Comparison of ENCODE assay signal across 13 cellular contexts in the genomic region with DNA sequence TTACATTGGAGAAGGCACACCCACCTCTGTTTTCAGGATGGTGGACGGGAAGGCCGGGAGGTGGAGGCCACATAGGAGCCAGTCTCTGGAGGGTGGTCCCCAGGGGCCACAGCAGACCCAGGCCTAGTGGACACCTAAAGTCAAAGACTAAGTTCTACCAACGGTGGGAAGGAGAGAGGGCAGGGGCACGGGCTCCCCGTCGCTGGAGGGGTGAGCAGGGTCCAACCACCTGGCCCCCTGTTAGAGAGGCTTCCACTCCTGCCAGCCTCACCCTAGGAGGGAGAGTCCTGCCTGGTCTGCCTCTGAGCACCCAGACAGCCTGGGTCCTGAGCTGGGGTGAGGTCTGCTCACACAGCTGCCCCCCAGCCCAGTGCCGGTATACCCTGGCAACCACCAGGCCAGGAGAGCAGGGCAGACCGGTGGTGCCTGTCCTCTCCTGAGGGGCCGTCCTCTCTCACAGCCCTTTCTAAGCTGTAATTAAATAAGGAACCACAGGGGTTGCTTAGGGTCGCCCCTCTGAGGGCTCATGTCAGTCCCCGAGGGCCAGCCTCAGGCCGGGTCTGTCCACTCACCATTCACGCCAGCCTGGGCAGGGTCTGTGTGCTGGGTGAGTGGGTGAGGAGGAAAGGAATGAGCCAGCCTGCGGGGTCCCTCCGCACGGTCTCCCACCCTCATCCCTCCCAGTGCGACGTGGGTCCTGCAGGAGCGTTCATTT. TPM values are rescaled to one million over a fixed set of nuclear protein-coding genes. Genes with fewer than 3 reads are reported as not detected.
DNase-seq lines count a peak whose midpoint lies in the region; ATAC-seq, FAIRE-seq and TF ChIP-seq lines count a peak whose summit lies in the region.
"Had no signal": no experiment of that assay in that cellular context is flagged by ENCODE, and none has a peak within 500 bp of the region (broad histone marks: within the 10 kb centered on the region; RNA-seq: fewer than 3 reads in every experiment).

No MANE protein-coding gene starts in this region.

- TF ChIP-seq RAD21 in HCT116 (IDR thresholded peaks at IDR 0.05; ENCODE audit: low read depth) (no peak), K562 (CRISPR knock-in tag; conservative IDR thresholded peaks at IDR 0.05 in 1 of 2, IDR thresholded peaks at IDR 0.05 in 1 of 2) (no peak)

- H3K9ac ChIP-seq in HCT116 (ENCODE audit: low read length) = no peak overlapping the region
- peak overlapping the region in 1 of 2 experiments; percentile 91; a peak in 2 of 4 replicates for H3K9ac ChIP-seq in K562 (ENCODE audit: insufficient read depth in 1 of 2, low read depth in 2 of 2, low read length in 2 of 2)
- peak overlapping the region; percentile 53 for H3K9ac ChIP-seq in mucosa of stomach (ENCODE audit: low read length)
- no peak overlapping the region for H3K9ac ChIP-seq in H9 (ENCODE audit: extremely low read depth, insufficient read length, low read length)

- H3K9me1 ChIP-seq in K562 (ENCODE audit: control insufficient read depth, insufficient read depth, low read length) = no peaks in the 10 kb centered on the region

- 91% methylated on average over 7 of the region's 19 CpGs for WGBS in K562 (ENCODE audit: insufficient coverage, low coverage, missing lambda C conversion rate)
- no CpG with 5 or more reads among the region's 19 CpGs for WGBS in H9 (ENCODE audit: extremely low coverage, insufficient read length, low lambda C conversion rate)

- no peak overlapping the region for H2BK5ac ChIP-seq in H9 (ENCODE audit: insufficient read length, low read length)

- H3K36me3 Mint-ChIP-seq in H9 (ENCODE audit: insufficient read depth in 1 of 3, low read depth in 3 of 3) = peaks cover 4 to 10% (median 9%) of the 10 kb centered on the region in 3 experiments; a peak in 6 of 7 replicates
- H3K36me3 Mint-ChIP-seq in stimulated activated naive B cell treated with anti-CD40 and anti-IgM and Interleukin-4, amounts not matched to agents 10 μg/mL and 1 μg/mL and 100 μg/mL, for 72 hours = peaks cover 8% of the 10 kb centered on the region in 2 donors

- no peak for FAIRE-seq in K562 (lab: Jason Lieb, UNC)

- intact Hi-C loops in HCT116 (cut with micrococcal nuclease) (no loop called here), K562 (cut with micrococcal nuclease) (no loop called here)

- H3K4me3 ChIP-seq in AG04449 (ENCODE audit: low read depth, low read length) (peak overlapping the region; percentile 88), HCT116 (replicated peaks in 1 of 2; ENCODE audit: low read depth in 1 of 2, low read length in 2 of 2) (peak overlapping the region in 1 of 2 experiments; percentile 72; a peak in 1 of 4 replicates), K562 (no peak overlapping the region), mucosa of stomach (ENCODE audit: low read length) (no peak overlapping the region)

- H2BK120ac ChIP-seq in H9 (ENCODE audit: low read depth, low read length, poor library complexity, severe bottlenecking) = no peak overlapping the region

- CTCF ChIA-PET in AG04449 (lab: Yijun Ruan, JAX) = interaction anchor here (2.4 kb wide), 1 partner anchor 17 kb away, joined by 18 read pairs; no protein-coding TSS in a partner anchor
- CTCF ChIA-PET in HCT116 (lab: Charles Lee) = no interaction called here
- CTCF ChIA-PET in K562 (lab: Yijun Ruan, JAX; ENCODE audit: low intra/inter-chr PET ratio) = no interaction called here

- H2AFZ ChIP-seq in HCT116 (ENCODE audit: low read depth, low read length, poor library complexity, severe bottlenecking) (no peak overlapping the region), K562 (ENCODE audit: low read depth, low read length) (no peak overlapping the region), H9 (ENCODE audit: low read length) (no peak overlapping the region)

- TF ChIP-seq EP300 in K562 (IDR thresholded peaks at IDR 0.05; ENCODE audit: low read length) = no peak

- H3K27ac ChIP-seq in HCT116 (ENCODE audit: low read depth, low read length) (peak overlapping the region; percentile 98; the same call in 1 of the 2 replicates), K562 (ENCODE audit: extremely low read depth, low read depth, low read length) (no peak overlapping the region), H9 (ENCODE audit: insufficient read length, low read depth, low read length) (no peak overlapping the region)
- H3K27ac ChIP-seq: HL-60 had no signal

- H3K4ac ChIP-seq in H9 (ENCODE audit: low read depth, low read length) = no peak overlapping the region

- no peaks in the 10 kb centered on the region for H3K9me3 Mint-ChIP-seq in H9
- no peaks in the 10 kb centered on the region for H3K9me3 Mint-ChIP-seq in stimulated activated naive B cell treated with anti-CD40 and anti-IgM and Interleukin-4, amounts not matched to agents 10 μg/mL and 1 μg/mL and 100 μg/mL, for 72 hours

- H2BK12ac ChIP-seq in H9 (ENCODE audit: insufficient read length, low read depth, low read length) = no peak overlapping the region

- no peaks in the 10 kb centered on the region for H3K9me2 ChIP-seq in HCT116 (ENCODE audit: insufficient read depth)

- no peak overlapping the region for H3T11ph ChIP-seq in H9 (ENCODE audit: low read length)

- no peak overlapping the region for H3K27ac Mint-ChIP-seq in H9
- no peak overlapping the region for H3K27ac Mint-ChIP-seq in stimulated activated naive B cell treated with anti-CD40 and anti-IgM and Interleukin-4, amounts not matched to agents 10 μg/mL and 1 μg/mL and 100 μg/mL, for 72 hours

- H2BK20ac ChIP-seq in H9 (ENCODE audit: low read depth, low read length, poor library complexity, severe bottlenecking) = no peak overlapping the region

- BruUV-seq in HCT116 (replicated peaks; lab: Mats Ljungman, UMichigan) = no TSS peak
- BruUV-seq in K562 (replicated peaks; lab: Mats Ljungman, UMichigan) = no TSS peak

- peaks cover 35 to 51% of the 10 kb centered on the region in 2 experiments for H3K4me1 ChIP-seq in HCT116 (ENCODE audit: control insufficient read depth in 1 of 2, insufficient read depth in 2 of 2, low read length in 2 of 2)
- peaks cover 5 to 95% of the 10 kb centered on the region in 2 experiments; a peak in 4 of 5 replicates for H3K4me1 ChIP-seq in K562 (replicated peaks in 1 of 2; ENCODE audit: control insufficient read depth in 2 of 2, insufficient read depth in 2 of 2, low read length in 2 of 2)
- peaks cover 88% of the 10 kb centered on the region for H3K4me1 ChIP-seq in mucosa of stomach (ENCODE audit: control insufficient read depth, insufficient read depth, low read length)
- peaks cover 3% of the 10 kb centered on the region; the same call in 1 of the 2 replicates for H3K4me1 ChIP-seq in H9 (ENCODE audit: insufficient read depth, low read length)

- H3K4me3 Mint-ChIP-seq in H9 = peak overlapping the region in 1 of 2 experiments; percentile 64; a peak in 1 of 5 replicates
- H3K4me3 Mint-ChIP-seq in stimulated activated naive B cell treated with anti-CD40 and anti-IgM and Interleukin-4, amounts not matched to agents 10 μg/mL and 1 μg/mL and 100 μg/mL, for 72 hours = peak overlapping the region in 1 of 2 donors; percentile 84

- no peak for TF ChIP-seq CTCF in AG04449 (IDR thresholded peaks at IDR 0.05; ENCODE audit: insufficient read depth, low read length, missing control alignments)
- no peak for TF ChIP-seq CTCF in HCT116 (IDR thresholded peaks at IDR 0.05 in 2 of 3, conservative IDR thresholded peaks at IDR 0.05 in 1 of 3; ENCODE audit: borderline replicate concordance in 1 of 3, insufficient read depth in 1 of 3, low read depth in 2 of 3, low read length in 2 of 3)
- TF ChIP-seq CTCF in K562 (IDR thresholded peaks at IDR 0.05 in 2 of 3, conservative IDR thresholded peaks at IDR 0.05 in 1 of 3; ENCODE audit: insufficient read depth in 2 of 3, low read depth in 1 of 3, low read length in 3 of 3) = no peak
- TF ChIP-seq CTCF in H9 (conservative IDR thresholded peaks at IDR 0.05) = no peak

- no peak overlapping the region for H4K8ac ChIP-seq in H9 (replicated peaks; ENCODE audit: insufficient read length, low read depth, low read length)

- TF ChIP-seq POLR2A in HCT116 (IDR thresholded peaks at IDR 0.05; ENCODE audit: borderline replicate concordance, extremely low read depth, insufficient read depth, insufficient read length) = no peak
- TF ChIP-seq POLR2A in K562 (conservative IDR thresholded peaks at IDR 0.05) = no peak

- no peak overlapping the region for H2AK5ac ChIP-seq in H9 (ENCODE audit: insufficient read length, low read length)

- H3K27me3 Mint-ChIP-seq in H9 (ENCODE audit: low read depth) = no peaks in the 10 kb centered on the region; the same call in 1 of the 2 replicates
- no peaks in the 10 kb centered on the region for H3K27me3 Mint-ChIP-seq in stimulated activated naive B cell treated with anti-CD40 and anti-IgM and Interleukin-4, amounts not matched to agents 10 μg/mL and 1 μg/mL and 100 μg/mL, for 72 hours

- H3K4me2 ChIP-seq in HCT116 (ENCODE audit: low read length) = no peak overlapping the region; the same call in 1 of the 2 replicates
- H3K4me2 ChIP-seq in K562 (ENCODE audit: insufficient read depth, low read length) = no peak overlapping the region
- no peak overlapping the region for H3K4me2 ChIP-seq in H9 (ENCODE audit: insufficient read depth, insufficient read length, low read length)

- DNase-seq in AG04449 (ENCODE audit: low read depth, low spot score) = no peak
- no peak for DNase-seq in HCT116 (ENCODE audit: low read depth, low spot score)
- no peak for DNase-seq in K562 (ENCODE audit: extremely low read depth in 1 of 4, low spot score in 3 of 4)
- DNase-seq in H9 = no peak
- no peak for DNase-seq in stimulated activated naive B cell treated with anti-CD40 and anti-IgM and Interleukin-4, amounts not matched to agents 10 μg/mL and 1 μg/mL and 100 μg/mL, for 72 hours
- DNase-seq in activated CD4-positive, alpha-beta T cell treated with anti-CD3 and anti-CD28 coated beads for 4 hours = no peak
- DNase-seq in NCI-H345 treated with DMSO at 0.1 percent for 48 hours (lab: John Stamatoyannopoulos, UW; ENCODE audit: unreplicated experiment) = no peak
- DNase-seq: cortex of kidney, DMS53, OCI-M1, posterior cingulate gyrus had no signal

- no peak overlapping the region for H3K56ac ChIP-seq in H9 (ENCODE audit: insufficient read length, low read depth, low read length)

- H3K79me2 ChIP-seq in HCT116 (ENCODE audit: insufficient read depth, low read length) (peaks cover 72% of the 10 kb centered on the region), K562 (ENCODE audit: control insufficient read depth, insufficient read depth, low read length) (peaks cover 31% of the 10 kb centered on the region), H9 (ENCODE audit: insufficient read depth, low read length) (peaks cover 4% of the 10 kb centered on the region; the same call in 1 of the 2 replicates)

- in situ Hi-C loops in K562 (cut with MboI) = no loop called here

- no peaks in the 10 kb centered on the region for H4K20me1 ChIP-seq in HCT116 (ENCODE audit: insufficient read depth)
- H4K20me1 ChIP-seq in K562 (replicated peaks; ENCODE audit: control insufficient read depth, insufficient read depth, low read length) = no peaks in the 10 kb centered on the region; the same call in 1 of the 2 replicates
- no peaks in the 10 kb centered on the region for H4K20me1 ChIP-seq in H9 (ENCODE audit: control insufficient read depth, insufficient read depth, insufficient read length)

- H3K14ac ChIP-seq in H9 (ENCODE audit: insufficient read depth, low read length) = no peak overlapping the region

- H3K18ac ChIP-seq in H9 (ENCODE audit: insufficient read length, low read depth, low read length) = no peak overlapping the region

- H3K23me2 ChIP-seq in H9 (ENCODE audit: insufficient read length, low read depth, low read length, poor library complexity, severe bottlenecking) = peaks cover 6% of the 10 kb centered on the region

- no peaks in the 10 kb centered on the region for H3K9me3 ChIP-seq in HCT116 (ENCODE audit: control insufficient read depth in 1 of 2, insufficient read depth in 1 of 2, low read depth in 1 of 2, low read length in 2 of 2)
- H3K9me3 ChIP-seq in K562 (replicated peaks; ENCODE audit: control insufficient read depth, insufficient read depth, low read depth, low read length) = no peaks in the 10 kb centered on the region
- no peaks in the 10 kb centered on the region for H3K9me3 ChIP-seq in mucosa of stomach (ENCODE audit: control insufficient read depth, low read length)
- no peaks in the 10 kb centered on the region for H3K9me3 ChIP-seq in H9 (ENCODE audit: control insufficient read depth, low read depth, low read length)

- H3K27me3 ChIP-seq in HCT116 (ENCODE audit: insufficient read depth, low read length) = no peaks in the 10 kb centered on the region
- H3K27me3 ChIP-seq in K562 (ENCODE audit: control insufficient read depth in 2 of 2, insufficient read depth in 2 of 2, low read length in 2 of 2) = no peaks in the 10 kb centered on the region
- no peaks in the 10 kb centered on the region for H3K27me3 ChIP-seq in mucosa of stomach (ENCODE audit: control insufficient read depth, insufficient read depth, low read length)
- H3K27me3 ChIP-seq in H9 (ENCODE audit: insufficient read depth, low read length) = no peaks in the 10 kb centered on the region

- ATAC-seq in HCT116 (no peak), K562 (no peak)
- no peak for ATAC-seq in stimulated activated naive B cell treated with anti-CD40 and anti-IgM and Interleukin-4, amounts not matched to agents 10 μg/mL and 1 μg/mL and 100 μg/mL, for 72 hours (replicated peaks)

- H3K4me1 Mint-ChIP-seq in H9 = peaks cover 24 to 41% of the 10 kb centered on the region in 2 experiments
- peaks cover 41 to 82% of the 10 kb centered on the region in 2 donors for H3K4me1 Mint-ChIP-seq in stimulated activated naive B cell treated with anti-CD40 and anti-IgM and Interleukin-4, amounts not matched to agents 10 μg/mL and 1 μg/mL and 100 μg/mL, for 72 hours

- H2BK15ac ChIP-seq in H9 (ENCODE audit: low read depth, low read length) = no peak overlapping the region

- POLR2A ChIA-PET in AG04449 (lab: Yijun Ruan, JAX) = no interaction called here
- POLR2A ChIA-PET in HCT116 (lab: Charles Lee) = interaction anchor here (0.9 kb wide), 1 partner anchor 11 kb away, joined by 4 read pairs; no protein-coding TSS in a partner anchor
- POLR2A ChIA-PET in K562 (lab: Yijun Ruan, JAX) = interaction anchor here (0.6 kb wide), 1 partner anchor 136 kb away, joined by 3 read pairs; no protein-coding TSS in a partner anchor

- RAD21 ChIA-PET in HCT116 (lab: Charles Lee; ENCODE audit: low non-redundant PET in 1 of 2, low total read pairs in 2 of 2, uncharacterized antibody in 2 of 2, unreplicated experiment in 2 of 2) = no interaction called here

- H4K5ac ChIP-seq in H9 (ENCODE audit: insufficient read length, low read depth, low read length) = no peak overlapping the region

- H4K91ac ChIP-seq in H9 (ENCODE audit: insufficient read length, low read depth, low read length) = no peak overlapping the region

- peaks cover 5% of the 10 kb centered on the region for H3K79me1 ChIP-seq in H9 (ENCODE audit: insufficient read depth, low read depth, low read length, poor library complexity, severe bottlenecking)

- H3K23ac ChIP-seq in H9 (ENCODE audit: insufficient read length, low read depth, low read length) = no peak overlapping the region

- H3K36me3 ChIP-seq in HCT116 (ENCODE audit: control insufficient read depth in 1 of 2, insufficient read depth in 2 of 2, low read length in 2 of 2) (peaks cover 6 to 24% of the 10 kb centered on the region in 2 experiments; a peak in 3 of 4 replicates), K562 (ENCODE audit: control insufficient read depth, insufficient read depth, low read length) (peaks cover 33% of the 10 kb centered on the region; the same call in 2 of the 3 replicates), mucosa of stomach (ENCODE audit: control insufficient read depth, insufficient read depth, low read length) (no peaks in the 10 kb centered on the region)

RNA-seq across cellular contexts. Expression of gene INF2, which starts 2.3 kb away (rescaled TPM):
- total RNA-seq in HCT116 (2021; ENCODE audit: unreplicated experiment) = 95.8 TPM
- 43.9 and 46.6 TPM in 2 replicates for polyA plus RNA-seq in HCT116 (2012)
- 30.6 and 91.0 TPM in 2 replicates for total RNA-seq in K562 (2011; cell fraction: chromatin; rRNA removed; ENCODE audit: low replicate concordance)
- total RNA-seq in K562 (2011; cell fraction: nucleolus; rRNA removed) = 44.5 and 47.5 TPM in 2 replicates
- total RNA-seq in K562 (2011; cell fraction: nucleoplasm; rRNA removed) = 33.6 and 37.9 TPM in 2 replicates
- 24.9 and 28.8 TPM in 2 replicates for total RNA-seq in K562 (2014; rRNA removed)
- 2.8 and 4.4 TPM in 2 replicates for total RNA-seq in K562 (2014; rRNA removed; fragmentation: Illumina TruSeq; extraction: Trizol)
- total RNA-seq in K562 (2015; rRNA removed; fragmentation: Illumina TruSeq; extraction: Trizol) = 7.8 and 8.7 TPM in 2 replicates
- total RNA-seq in K562 (2021) = 30.7 and 31.3 TPM in 2 replicates
- 8.3 and 13.8 TPM in 2 replicates for polyA plus RNA-seq in K562 (2011; rRNA removed)
- polyA plus RNA-seq in K562 (2011; cell fraction: cytosol; rRNA removed) = 13.6 and 29.1 TPM in 2 replicates
- 35.1 and 63.6 TPM in 2 replicates for polyA plus RNA-seq in K562 (2011; cell fraction: nucleus; rRNA removed)
- 15.0 and 19.9 TPM in 2 replicates for polyA plus RNA-seq in K562 (2012)
- polyA plus RNA-seq in K562 (2014; fragmentation: Illumina TruSeq; extraction: Trizol) = 7.2 and 12.4 TPM in 2 replicates
- polyA plus RNA-seq in K562 (2014; fragmentation: Nextera tagmentation; extraction: Ambion mirVana) = 1 to 10 TPM in 1 of 2 experiments, under 1 TPM in 1; 0.56 to 1.4 TPM
- polyA plus RNA-seq in K562 (2014; rRNA removed) = 26.2 and 28.2 TPM in 2 replicates
- 3.5 and 6.1 TPM in 2 replicates for polyA minus RNA-seq in K562 (2011; rRNA and poly(A)+ RNA removed)
- 8.0 and 13.7 TPM in 2 replicates for polyA minus RNA-seq in K562 (2011; cell fraction: cytosol; rRNA and poly(A)+ RNA removed)
- 9.4 and 12.0 TPM in 2 replicates for polyA minus RNA-seq in K562 (2011; cell fraction: nucleus; rRNA and poly(A)+ RNA removed)
- 58.3 and 59.1 TPM in 2 replicates for total RNA-seq in H9 (2021)

RNA-seq across cellular contexts. Expression of gene ADSS1, which starts 32.3 kb away (rescaled TPM):
- total RNA-seq in HCT116 (2021; ENCODE audit: unreplicated experiment) = 9.9 TPM
- polyA plus RNA-seq in HCT116 (2012) = 12.5 and 15.4 TPM in 2 replicates
- total RNA-seq in K562 (2011; cell fraction: chromatin; rRNA removed; ENCODE audit: low replicate concordance) = 17.1 and 35.0 TPM in 2 replicates
- total RNA-seq in K562 (2011; cell fraction: nucleolus; rRNA removed) = 12.5 and 17.5 TPM in 2 replicates
- 16.8 and 20.0 TPM in 2 replicates for total RNA-seq in K562 (2011; cell fraction: nucleoplasm; rRNA removed)
- total RNA-seq in K562 (2014; rRNA removed) = 4.4 and 5.9 TPM in 2 replicates
- 2.0 and 2.2 TPM in 2 replicates for total RNA-seq in K562 (2014; rRNA removed; fragmentation: Illumina TruSeq; extraction: Trizol)
- total RNA-seq in K562 (2015; rRNA removed; fragmentation: Illumina TruSeq; extraction: Trizol) = 3.5 and 3.6 TPM in 2 replicates
- 4.2 and 4.9 TPM in 2 replicates for total RNA-seq in K562 (2021)
- polyA plus RNA-seq in K562 (2011; rRNA removed) = 4.2 and 5.2 TPM in 2 replicates
- polyA plus RNA-seq in K562 (2011; cell fraction: cytosol; rRNA removed) = 2.7 and 4.0 TPM in 2 replicates
- 39.1 and 54.9 TPM in 2 replicates for polyA plus RNA-seq in K562 (2011; cell fraction: nucleus; rRNA removed)
- 6.0 and 16.4 TPM in 2 replicates for polyA plus RNA-seq in K562 (2012)
- 3.9 and 4.3 TPM in 2 replicates for polyA plus RNA-seq in K562 (2014; fragmentation: Illumina TruSeq; extraction: Trizol)
- under 1 TPM; 0.53 to 0.74 TPM for polyA plus RNA-seq in K562 (2014; fragmentation: Nextera tagmentation; extraction: Ambion mirVana)
- 3.6 and 5.3 TPM in 2 replicates for polyA plus RNA-seq in K562 (2014; rRNA removed)
- polyA minus RNA-seq in K562 (2011; rRNA and poly(A)+ RNA removed) = 2.6 and 2.7 TPM in 2 replicates
- 1.3 and 1.6 TPM in 2 replicates for polyA minus RNA-seq in K562 (2011; cell fraction: cytosol; rRNA and poly(A)+ RNA removed)
- polyA minus RNA-seq in K562 (2011; cell fraction: nucleus; rRNA and poly(A)+ RNA removed) = 6.4 and 9.8 TPM in 2 replicates
- total RNA-seq in H9 (2021) = 7.8 and 8.5 TPM in 2 replicates
